8 cellular contexts compared by ENCODE assay signal in genomic region chr9:87662808-87663528, GRCh38.
DNase-seq lines count a peak whose midpoint lies in the region; ATAC-seq and TF ChIP-seq lines count a peak whose summit lies in the region.

No MANE protein-coding gene starts in this region.

- POLR2A ChIA-PET in activated CD4-positive, alpha-beta memory T cell treated with anti-CD3 and anti-CD28 coated beads, Interleukin-2, amount 10 ng/mL, durations not matched to agents 7 days and 5 days (lab: Charles Lee) = interaction anchor here (0.6 kb wide), 1 partner anchor 316 kb away, joined by 3 read pairs; no protein-coding TSS in a partner anchor

- ATAC-seq in thoracic aorta (ENCODE audit: insufficient number of reproducible peaks, low FRiP score, low read depth) (no peak), GM21717 (IDR thresholded peaks at IDR 0.05; ENCODE audit: unreplicated experiment) (no peak)

- no peaks in the 10 kb centered on the region for H3K4me1 Mint-ChIP-seq in activated CD4-positive, alpha-beta memory T cell treated with anti-CD3 and anti-CD28 coated beads, Interleukin-2, amount 10 ng/mL, durations not matched to agents 7 days and 5 days
- H3K4me1 Mint-ChIP-seq in nephron = peaks cover 6% of the 10 kb centered on the region

- no peaks in the 10 kb centered on the region for H3K27me3 ChIP-seq in esophagus squamous epithelium
- no peaks in the 10 kb centered on the region for H3K27me3 ChIP-seq in thoracic aorta (replicated peaks; ENCODE audit: insufficient read depth)

- H3K27ac Mint-ChIP-seq in activated CD4-positive, alpha-beta memory T cell treated with anti-CD3 and anti-CD28 coated beads, Interleukin-2, amount 10 ng/mL, durations not matched to agents 7 days and 5 days = no peak overlapping the region
- H3K27ac Mint-ChIP-seq in nephron = peak overlapping the region in 2 of 3 experiments; percentile 14 to 32

- H3K27me3 Mint-ChIP-seq in activated CD4-positive, alpha-beta memory T cell treated with anti-CD3 and anti-CD28 coated beads, Interleukin-2, amount 10 ng/mL, durations not matched to agents 7 days and 5 days = peaks cover 4% of the 10 kb centered on the region
- no peaks in the 10 kb centered on the region for H3K27me3 Mint-ChIP-seq in nephron (ENCODE audit: low read depth)

- TF ChIP-seq CTCF in 22Rv1 (IDR thresholded peaks at IDR 0.05) (peak; percentile 88), GM12875 (IDR thresholded peaks at IDR 0.05; ENCODE audit: borderline replicate concordance, insufficient read depth, low read depth, low read length) (peak; percentile 90), esophagus squamous epithelium (IDR thresholded peaks at IDR 0.05) (peak; percentile 29 to 77 (median 62)), nephron (IDR thresholded peaks at IDR 0.05; ENCODE audit: unreplicated experiment in 3 of 3) (peak; percentile 60 to 70 (median 70)), thoracic aorta (IDR thresholded peaks at IDR 0.05) (peak; percentile 54)

- H3K36me3 Mint-ChIP-seq in activated CD4-positive, alpha-beta memory T cell treated with anti-CD3 and anti-CD28 coated beads, Interleukin-2, amount 10 ng/mL, durations not matched to agents 7 days and 5 days (ENCODE audit: low read depth) = no peaks in the 10 kb centered on the region
- H3K36me3 Mint-ChIP-seq in nephron (ENCODE audit: low read depth) = peaks cover 79% of the 10 kb centered on the region

- no peaks in the 10 kb centered on the region for H3K4me1 ChIP-seq in esophagus squamous epithelium
- no peaks in the 10 kb centered on the region for H3K4me1 ChIP-seq in thoracic aorta (ENCODE audit: control insufficient read depth in 1 of 2, low read depth in 2 of 2)

- H3K9me3 ChIP-seq in esophagus squamous epithelium = peaks cover 0 to 13% (median 8%) of the 10 kb centered on the region in 3 donors
- H3K9me3 ChIP-seq in thoracic aorta = peaks cover 8% of the 10 kb centered on the region

- intact Hi-C loops in esophagus squamous epithelium (cut with DNase I) = no loop called here

- TF ChIP-seq POLR2A in esophagus squamous epithelium (IDR thresholded peaks at IDR 0.05) = no peak

- H3K4me3 Mint-ChIP-seq in activated CD4-positive, alpha-beta memory T cell treated with anti-CD3 and anti-CD28 coated beads, Interleukin-2, amount 10 ng/mL, durations not matched to agents 7 days and 5 days = no peak overlapping the region
- H3K4me3 Mint-ChIP-seq in nephron = no peak overlapping the region

- peaks cover 2% of the 10 kb centered on the region for H3K9me3 Mint-ChIP-seq in activated CD4-positive, alpha-beta memory T cell treated with anti-CD3 and anti-CD28 coated beads, Interleukin-2, amount 10 ng/mL, durations not matched to agents 7 days and 5 days
- peaks cover 2% of the 10 kb centered on the region for H3K9me3 Mint-ChIP-seq in nephron

- no peak overlapping the region for H3K27ac ChIP-seq in 22Rv1
- no peak overlapping the region for H3K27ac ChIP-seq in esophagus squamous epithelium
- H3K27ac ChIP-seq in thoracic aorta = no peak overlapping the region

- H3K4me3 ChIP-seq in GM12875 (ENCODE audit: low read depth, low read length) (no peak overlapping the region), esophagus squamous epithelium (no peak overlapping the region), thoracic aorta (no peak overlapping the region)

- 58 to 59% methylated on average over 11 of the region's 11 CpGs for WGBS in esophagus squamous epithelium, 2 donors

- DNase-seq in NCI-H146 (lab: John Stamatoyannopoulos, UW) = peak; percentile 1
- peak; percentile 53 for DNase-seq in activated CD4-positive, alpha-beta memory T cell treated with anti-CD3 and anti-CD28 coated beads, Interleukin-2, amount 10 ng/mL, durations not matched to agents 7 days and 5 days
- no peak for DNase-seq in esophagus squamous epithelium (lab: John Stamatoyannopoulos, UW)
- no peak for DNase-seq in thoracic aorta (ENCODE audit: low spot score)

- peaks cover 0 to 7% (median 0%) of the 10 kb centered on the region in 3 donors for H3K36me3 ChIP-seq in esophagus squamous epithelium
- H3K36me3 ChIP-seq in thoracic aorta = no peaks in the 10 kb centered on the region

- CTCF ChIA-PET in activated CD4-positive, alpha-beta memory T cell treated with anti-CD3 and anti-CD28 coated beads, Interleukin-2, amount 10 ng/mL, durations not matched to agents 7 days and 5 days (lab: Charles Lee) = interaction anchor here (0.8 to 1.4 kb wide), 5 partner anchors 8 to 325 kb away, joined by 3 to 4 read pairs (median 3); no protein-coding TSS in a partner anchor

Comparison
In these comparisons a context has a peak if more than half of its experiments do, and no peak if none do; other contexts are left out.
1. DNase-seq: peak in NCI-H146 (single experiment) and activated CD4-positive, alpha-beta memory T cell treated with anti-CD3 and anti-CD28 coated beads, Interleukin-2, amount 10 ng/mL, durations not matched to agents 7 days and 5 days (single experiment); none in esophagus squamous epithelium (single experiment) and thoracic aorta (single experiment).
2. Peak in every context shown above with its lines, with median percentiles within 50 percentile points of each other: CTCF ChIP-seq.